In genomic region chr3:132554437-132554836, GRCh38 we compare ENCODE assay signal across 1 cellular context.
TF ChIP-seq lines count a peak whose summit lies in the region.

No MANE protein-coding gene starts in this region.

TF ChIP-seq in HepG2, 621 proteins besides CTCF, POLR2A, EP300 and RAD21 (continued from another document):
- TF ChIP-seq, protein P1, sequence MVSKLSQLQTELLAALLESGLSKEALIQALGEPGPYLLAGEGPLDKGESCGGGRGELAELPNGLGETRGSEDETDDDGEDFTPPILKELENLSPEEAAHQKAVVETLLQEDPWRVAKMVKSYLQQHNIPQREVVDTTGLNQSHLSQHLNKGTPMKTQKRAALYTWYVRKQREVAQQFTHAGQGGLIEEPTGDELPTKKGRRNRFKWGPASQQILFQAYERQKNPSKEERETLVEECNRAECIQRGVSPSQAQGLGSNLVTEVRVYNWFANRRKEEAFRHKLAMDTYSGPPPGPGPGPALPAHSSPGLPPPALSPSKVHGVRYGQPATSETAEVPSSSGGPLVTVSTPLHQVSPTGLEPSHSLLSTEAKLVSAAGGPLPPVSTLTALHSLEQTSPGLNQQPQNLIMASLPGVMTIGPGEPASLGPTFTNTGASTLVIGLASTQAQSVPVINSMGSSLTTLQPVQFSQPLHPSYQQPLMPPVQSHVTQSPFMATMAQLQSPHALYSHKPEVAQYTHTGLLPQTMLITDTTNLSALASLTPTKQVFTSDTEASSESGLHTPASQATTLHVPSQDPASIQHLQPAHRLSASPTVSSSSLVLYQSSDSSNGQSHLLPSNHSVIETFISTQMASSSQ (IDR thresholded peaks at IDR 0.05; ENCODE audit: low read depth): no peak
- TF ChIP-seq, protein P1 (CRISPR knock-in tag; IDR thresholded peaks at IDR 0.05; ENCODE audit: borderline replicate concordance): no peak
- TF ChIP-seq ZNF614 (CRISPR knock-in tag; IDR thresholded peaks at IDR 0.05; ENCODE audit: borderline replicate concordance) (no peak), ZBTB38 (CRISPR knock-in tag; IDR thresholded peaks at IDR 0.05) (no peak), CHD4 (IDR thresholded peaks at IDR 0.05; ENCODE audit: borderline replicate concordance, low read length) (no peak), SP2 (CRISPR knock-in tag; IDR thresholded peaks at IDR 0.05) (no peak)
- TF ChIP-seq, protein P2, sequence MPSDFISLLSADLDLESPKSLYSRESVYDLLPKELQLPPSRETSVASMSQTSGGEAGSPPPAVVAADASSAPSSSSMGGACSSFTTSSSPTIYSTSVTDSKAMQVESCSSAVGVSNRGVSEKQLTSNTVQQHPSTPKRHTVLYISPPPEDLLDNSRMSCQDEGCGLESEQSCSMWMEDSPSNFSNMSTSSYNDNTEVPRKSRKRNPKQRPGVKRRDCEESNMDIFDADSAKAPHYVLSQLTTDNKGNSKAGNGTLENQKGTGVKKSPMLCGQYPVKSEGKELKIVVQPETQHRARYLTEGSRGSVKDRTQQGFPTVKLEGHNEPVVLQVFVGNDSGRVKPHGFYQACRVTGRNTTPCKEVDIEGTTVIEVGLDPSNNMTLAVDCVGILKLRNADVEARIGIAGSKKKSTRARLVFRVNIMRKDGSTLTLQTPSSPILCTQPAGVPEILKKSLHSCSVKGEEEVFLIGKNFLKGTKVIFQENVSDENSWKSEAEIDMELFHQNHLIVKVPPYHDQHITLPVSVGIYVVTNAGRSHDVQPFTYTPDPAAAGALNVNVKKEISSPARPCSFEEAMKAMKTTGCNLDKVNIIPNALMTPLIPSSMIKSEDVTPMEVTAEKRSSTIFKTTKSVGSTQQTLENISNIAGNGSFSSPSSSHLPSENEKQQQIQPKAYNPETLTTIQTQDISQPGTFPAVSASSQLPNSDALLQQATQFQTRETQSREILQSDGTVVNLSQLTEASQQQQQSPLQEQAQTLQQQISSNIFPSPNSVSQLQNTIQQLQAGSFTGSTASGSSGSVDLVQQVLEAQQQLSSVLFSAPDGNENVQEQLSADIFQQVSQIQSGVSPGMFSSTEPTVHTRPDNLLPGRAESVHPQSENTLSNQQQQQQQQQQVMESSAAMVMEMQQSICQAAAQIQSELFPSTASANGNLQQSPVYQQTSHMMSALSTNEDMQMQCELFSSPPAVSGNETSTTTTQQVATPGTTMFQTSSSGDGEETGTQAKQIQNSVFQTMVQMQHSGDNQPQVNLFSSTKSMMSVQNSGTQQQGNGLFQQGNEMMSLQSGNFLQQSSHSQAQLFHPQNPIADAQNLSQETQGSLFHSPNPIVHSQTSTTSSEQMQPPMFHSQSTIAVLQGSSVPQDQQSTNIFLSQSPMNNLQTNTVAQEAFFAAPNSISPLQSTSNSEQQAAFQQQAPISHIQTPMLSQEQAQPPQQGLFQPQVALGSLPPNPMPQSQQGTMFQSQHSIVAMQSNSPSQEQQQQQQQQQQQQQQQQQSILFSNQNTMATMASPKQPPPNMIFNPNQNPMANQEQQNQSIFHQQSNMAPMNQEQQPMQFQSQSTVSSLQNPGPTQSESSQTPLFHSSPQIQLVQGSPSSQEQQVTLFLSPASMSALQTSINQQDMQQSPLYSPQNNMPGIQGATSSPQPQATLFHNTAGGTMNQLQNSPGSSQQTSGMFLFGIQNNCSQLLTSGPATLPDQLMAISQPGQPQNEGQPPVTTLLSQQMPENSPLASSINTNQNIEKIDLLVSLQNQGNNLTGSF (CRISPR knock-in tag; IDR thresholded peaks at IDR 0.05): no peak
